Comparison of ENCODE assay signal across 8 cellular contexts in genomic region chr11:114774599-114775365, GRCh38.
DNase-seq lines count a peak whose midpoint lies in the region; ATAC-seq, FAIRE-seq and TF ChIP-seq lines count a peak whose summit lies in the region.

No MANE protein-coding gene starts in this region.

- in situ Hi-C loops in GM13976 (cut with MboI; ENCODE audit: low sequenced_read_pairs, unreplicated experiment), result no loop called here

- H4K20me1 ChIP-seq in BLaER1 treated with 17β-estradiol and CSF1 and Interleukin-3, amounts not matched to agents 10 nM and 100 nM, result no peaks in the 10 kb centered on the region; a peak in 1 of 22 replicates

- ATAC-seq in HG03342 (IDR thresholded peaks at IDR 0.05; ENCODE audit: unreplicated experiment), result no peak
- no peak for ATAC-seq in GM19324 (IDR thresholded peaks at IDR 0.05; ENCODE audit: low FRiP score, unreplicated experiment)

- 0 out of 22 replicates have a peak, but pooled peaks cover 0 to under 1% (median 0%) of the 10 kb centered on the region in 11 experiments for H3K9me3 ChIP-seq in BLaER1 treated with 17β-estradiol and CSF1 and Interleukin-3, amounts not matched to agents 10 nM and 100 nM (replicated peaks in 1 of 11)
- no peaks in the 10 kb centered on the region for H3K9me3 ChIP-seq in kidney (ENCODE audit: control insufficient read depth in 1 of 2, low read length in 2 of 2)
- no peaks in the 10 kb centered on the region for H3K9me3 ChIP-seq in sigmoid colon

- no peak overlapping the region for H3K9ac ChIP-seq in BLaER1 treated with 17β-estradiol and CSF1 and Interleukin-3, amounts not matched to agents 10 nM and 100 nM
- no peak overlapping the region for H3K9ac ChIP-seq in kidney (ENCODE audit: low read length in 2 of 2)

- no peak overlapping the region for H3K27ac ChIP-seq in BLaER1 treated with 17β-estradiol and CSF1 and Interleukin-3, amounts not matched to agents 10 nM and 100 nM
- H3K27ac ChIP-seq in kidney (ENCODE audit: low read depth in 2 of 2, low read length in 2 of 2) (no peak overlapping the region), sigmoid colon (no peak overlapping the region)

- no peak for FAIRE-seq in kidney (lab: Jason Lieb, UNC)

- H3K4me2 ChIP-seq in BLaER1 treated with 17β-estradiol and CSF1 and Interleukin-3, amounts not matched to agents 10 nM and 100 nM, result peak overlapping the region in 8 of 11 experiments; percentile 8 to 50 (median 42); a peak in 7 of 22 replicates

- 58 to 70% methylated on average over 19 of the region's 19 CpGs for WGBS in sigmoid colon, 2 donors

- TF ChIP-seq CTCF in GM13976 (IDR thresholded peaks at IDR 0.05; ENCODE audit: borderline replicate concordance, control extremely low read depth, extremely low read depth, insufficient read depth, missing control alignments) (peak; percentile 36), kidney (IDR thresholded peaks at IDR 0.05; ENCODE audit: borderline replicate concordance, extremely low read depth, insufficient read depth) (peak; percentile 72), sigmoid colon (IDR thresholded peaks at IDR 0.05) (peak in 1 of 4 experiments; percentile 41)

- DNase-seq in GM13976 (ENCODE audit: low spot score), result peak; percentile 43
- DNase-seq in NCI-H2171 (lab: John Stamatoyannopoulos, UW), result peak; percentile 3
- DNase-seq in astrocyte of the hippocampus (ENCODE audit: low read depth, low spot score), result peak; percentile 87
- no peak for DNase-seq in kidney
- DNase-seq in sigmoid colon, result no peak

- 0 out of 22 replicates have a peak, but pooled peaks cover 0 to 3% (median 0%) of the 10 kb centered on the region in 11 experiments for H3K27me3 ChIP-seq in BLaER1 treated with 17β-estradiol and CSF1 and Interleukin-3, amounts not matched to agents 10 nM and 100 nM
- no peaks in the 10 kb centered on the region for H3K27me3 ChIP-seq in sigmoid colon

- no peak for TF ChIP-seq EP300 in sigmoid colon (IDR thresholded peaks at IDR 0.05)

- no peak overlapping the region for H3K4me3 ChIP-seq in BLaER1 treated with 17β-estradiol and CSF1 and Interleukin-3, amounts not matched to agents 10 nM and 100 nM
- H3K4me3 ChIP-seq in kidney (ENCODE audit: low read length in 2 of 2) (no peak overlapping the region), sigmoid colon (no peak overlapping the region)

- TF ChIP-seq POLR2A in sigmoid colon (IDR thresholded peaks at IDR 0.05), result no peak

- H3K4me1 ChIP-seq in BLaER1 treated with 17β-estradiol and CSF1 and Interleukin-3, amounts not matched to agents 10 nM and 100 nM, result peaks cover 6 to 41% (median 33%) of the 10 kb centered on the region in 10 experiments; a peak in 18 of 20 replicates
- H3K4me1 ChIP-seq in kidney (ENCODE audit: control insufficient read depth in 1 of 2, insufficient read depth in 1 of 2, low read depth in 1 of 2, low read length in 2 of 2), result no peaks in the 10 kb centered on the region
- no peaks in the 10 kb centered on the region for H3K4me1 ChIP-seq in sigmoid colon

- no peaks in the 10 kb centered on the region for H3K36me3 ChIP-seq in BLaER1 treated with 17β-estradiol and CSF1 and Interleukin-3, amounts not matched to agents 10 nM and 100 nM
- H3K36me3 ChIP-seq in kidney (ENCODE audit: control insufficient read depth in 1 of 2, insufficient read depth in 2 of 2, low read length in 2 of 2) (no peaks in the 10 kb centered on the region), sigmoid colon (no peaks in the 10 kb centered on the region)

- intact Hi-C loops in kidney (cut with DNase I), result no loop called here
- intact Hi-C loops in sigmoid colon (cut with DNase I), result no loop called here

Comparison
In these comparisons a context has a peak if more than half of its experiments do, and no peak if none do; other contexts are left out.
1. DNase-seq: peak in GM13976 (single experiment), NCI-H2171 (single experiment) and astrocyte of the hippocampus (single experiment); none in kidney (single experiment) and sigmoid colon (single experiment).